ENCODE assay signal across 8 cellular contexts in genomic region chr2:69012310-69013122, GRCh38. TPM values are rescaled to one million over a fixed set of nuclear protein-coding genes. Genes with fewer than 3 reads are reported as not detected.
DNase-seq lines count a peak whose midpoint lies in the region; ATAC-seq and TF ChIP-seq lines count a peak whose summit lies in the region.

No MANE protein-coding gene starts in this region.

- ATAC-seq in DND-41 (ENCODE audit: insufficient read depth, low read depth) (peak; percentile 63), GM21447 (IDR thresholded peaks at IDR 0.05; ENCODE audit: unreplicated experiment) (no peak), GM21576 (IDR thresholded peaks at IDR 0.05; ENCODE audit: unreplicated experiment) (no peak)
- ATAC-seq in activated naive CD8-positive, alpha-beta T cell treated with anti-CD3 and anti-CD28 coated beads, Interleukin-2, amount 10 ng/mL, durations not matched to agents 7 days and 5 days (ENCODE audit: low read depth), result peak; percentile 65

- peak overlapping the region; percentile 90 for H3K9ac ChIP-seq in DND-41 (ENCODE audit: low read depth, low read length)

- H3K4me3 ChIP-seq in DND-41 (ENCODE audit: low read depth in 1 of 2, low read length in 2 of 2), result peak overlapping the region; percentile 88 to 99; a peak in 3 of 4 replicates
- H3K4me3 ChIP-seq in HL-60 (replicated peaks; ENCODE audit: insufficient read depth, low read length), result peak overlapping the region; percentile 72
- peak overlapping the region; percentile 98 for H3K4me3 ChIP-seq in SJCRH30
- H3K4me3 ChIP-seq in left ventricle myocardium inferior, result peak overlapping the region; percentile 88

- H3K27me3 ChIP-seq in DND-41 (ENCODE audit: insufficient read depth, low read length, poor library complexity), result peaks cover 5% of the 10 kb centered on the region
- H3K27me3 ChIP-seq in HL-60 (ENCODE audit: insufficient read depth, poor library complexity, severe bottlenecking), result peaks cover 33% of the 10 kb centered on the region
- H3K27me3 ChIP-seq in SJCRH30, result no peaks in the 10 kb centered on the region
- H3K27me3 ChIP-seq in left ventricle myocardium inferior (ENCODE audit: low read depth), result peaks cover 43% of the 10 kb centered on the region

- H3K4me2 ChIP-seq in DND-41 (ENCODE audit: insufficient read depth, low read length), result peak overlapping the region; percentile 91

- peak overlapping the region; percentile 74 for H3K4me3 Mint-ChIP-seq in activated naive CD8-positive, alpha-beta T cell treated with anti-CD3 and anti-CD28 coated beads, Interleukin-2, amount 10 ng/mL, durations not matched to agents 7 days and 5 days

- H4K20me1 ChIP-seq in DND-41 (ENCODE audit: insufficient read depth, low read length), result peaks cover 3% of the 10 kb centered on the region; the same call in 1 of the 2 replicates

- DNase-seq in DND-41 (peak; percentile 79), HL-60 (ENCODE audit: low read depth in 1 of 2, low spot score in 1 of 2) (peak; percentile 12 to 34), SJCRH30 (peak; percentile 32 to 88), left ventricle myocardium inferior (peak; percentile 72), pons (ENCODE audit: low spot score) (peak; percentile 65)
- peak; percentile 64 for DNase-seq in activated naive CD8-positive, alpha-beta T cell treated with anti-CD3 and anti-CD28 coated beads, Interleukin-2, amount 10 ng/mL, durations not matched to agents 7 days and 5 days

- H3K36me3 Mint-ChIP-seq in activated naive CD8-positive, alpha-beta T cell treated with anti-CD3 and anti-CD28 coated beads, Interleukin-2, amount 10 ng/mL, durations not matched to agents 7 days and 5 days, result no peaks in the 10 kb centered on the region

- POLR2A ChIA-PET in activated naive CD8-positive, alpha-beta T cell treated with anti-CD3 and anti-CD28 coated beads, Interleukin-2, amount 10 ng/mL, durations not matched to agents 7 days and 5 days (lab: Charles Lee), result no interaction called here

- H3K9me3 Mint-ChIP-seq in activated naive CD8-positive, alpha-beta T cell treated with anti-CD3 and anti-CD28 coated beads, Interleukin-2, amount 10 ng/mL, durations not matched to agents 7 days and 5 days, result no peaks in the 10 kb centered on the region

- H3K4me1 ChIP-seq in DND-41 (ENCODE audit: insufficient read depth, low read length) (peaks cover 24% of the 10 kb centered on the region), SJCRH30 (peaks cover 15% of the 10 kb centered on the region), left ventricle myocardium inferior (peaks cover 31% of the 10 kb centered on the region)

- H3K27ac ChIP-seq in DND-41 (ENCODE audit: low read length) (peak overlapping the region; percentile 76; the same call in 1 of the 2 replicates), HL-60 (replicated peaks) (no peak overlapping the region), SJCRH30 (peak overlapping the region; percentile 84), left ventricle myocardium inferior (replicated peaks) (peak overlapping the region; percentile 80)

- TF ChIP-seq CTCF in DND-41 (IDR thresholded peaks at IDR 0.05; ENCODE audit: borderline replicate concordance, extremely low read depth, low read length, poor library complexity, severe bottlenecking) (peak; percentile 94), HL-60 (IDR thresholded peaks at IDR 0.05; ENCODE audit: insufficient read depth, low read length) (peak; percentile 33), left ventricle myocardium inferior (IDR thresholded peaks at IDR 0.05; ENCODE audit: borderline replicate concordance) (peak; percentile 81)

- H2AFZ ChIP-seq in DND-41 (ENCODE audit: low read depth, low read length), result peak overlapping the region; percentile 99

- H3K27me3 Mint-ChIP-seq in activated naive CD8-positive, alpha-beta T cell treated with anti-CD3 and anti-CD28 coated beads, Interleukin-2, amount 10 ng/mL, durations not matched to agents 7 days and 5 days, result peaks cover 64% of the 10 kb centered on the region

- H3K79me2 ChIP-seq in DND-41 (ENCODE audit: insufficient read depth, low read length), result peaks cover 33% of the 10 kb centered on the region

- H3K9me3 ChIP-seq in DND-41 (ENCODE audit: insufficient read depth, low read length, severe bottlenecking), result no peaks in the 10 kb centered on the region
- no peaks in the 10 kb centered on the region for H3K9me3 ChIP-seq in SJCRH30 (replicated peaks)
- no peaks in the 10 kb centered on the region for H3K9me3 ChIP-seq in left ventricle myocardium inferior (replicated peaks)

- H3K27ac Mint-ChIP-seq in activated naive CD8-positive, alpha-beta T cell treated with anti-CD3 and anti-CD28 coated beads, Interleukin-2, amount 10 ng/mL, durations not matched to agents 7 days and 5 days, result no peak overlapping the region

- H3K36me3 ChIP-seq in DND-41 (ENCODE audit: insufficient read depth, low read length), result no peaks in the 10 kb centered on the region; the same call in 1 of the 2 replicates
- peaks cover 3% of the 10 kb centered on the region for H3K36me3 ChIP-seq in SJCRH30
- H3K36me3 ChIP-seq in left ventricle myocardium inferior, result no peaks in the 10 kb centered on the region

- intact Hi-C loops in left ventricle myocardium inferior (cut with micrococcal nuclease), result no loop called here

- H3K4me1 Mint-ChIP-seq in activated naive CD8-positive, alpha-beta T cell treated with anti-CD3 and anti-CD28 coated beads, Interleukin-2, amount 10 ng/mL, durations not matched to agents 7 days and 5 days, result peaks cover 12% of the 10 kb centered on the region

RNA-seq across cellular contexts. Expression of gene ANTXR1, which starts 0.5 kb away (rescaled TPM):
- total RNA-seq in SJCRH30 (2014; rRNA removed; shearing (Covaris generic)), result 60.9 and 67.4 TPM in 2 replicates
- under 1 TPM; 0.09 to 0.11 TPM for total RNA-seq in activated naive CD8-positive, alpha-beta T cell treated with anti-CD3 and anti-CD28 coated beads, Interleukin-2, amount 10 ng/mL, durations not matched to agents 7 days and 5 days
- 23.3 TPM for total RNA-seq in left ventricle myocardium inferior

RNA-seq across cellular contexts. Expression of gene GKN1, which starts 38.1 kb away (rescaled TPM):
- not detected in 2 replicates for total RNA-seq in SJCRH30 (2014; rRNA removed; shearing (Covaris generic))
- not detected for total RNA-seq in activated naive CD8-positive, alpha-beta T cell treated with anti-CD3 and anti-CD28 coated beads, Interleukin-2, amount 10 ng/mL, durations not matched to agents 7 days and 5 days
- total RNA-seq in left ventricle myocardium inferior, result not detected

RNA-seq across cellular contexts. Expression of gene GKN2, which starts 59.8 kb away (rescaled TPM):
- not detected in 2 replicates for total RNA-seq in SJCRH30 (2014; rRNA removed; shearing (Covaris generic))
- not detected for total RNA-seq in activated naive CD8-positive, alpha-beta T cell treated with anti-CD3 and anti-CD28 coated beads, Interleukin-2, amount 10 ng/mL, durations not matched to agents 7 days and 5 days
- total RNA-seq in left ventricle myocardium inferior, result not detected

Comparison
In these comparisons a context has a peak if more than half of its experiments do, and no peak if none do; other contexts are left out.
1. ATAC-seq: peak in DND-41 (single experiment) and activated naive CD8-positive, alpha-beta T cell treated with anti-CD3 and anti-CD28 coated beads, Interleukin-2, amount 10 ng/mL, durations not matched to agents 7 days and 5 days (single experiment); none in GM21447 (single experiment) and GM21576 (single experiment).
2. DNase-seq: peak in every context shown above with its lines; median percentile 79 in DND-41; 72 in left ventricle myocardium inferior; 65 in pons; 64 in activated naive CD8-positive, alpha-beta T cell treated with anti-CD3 and anti-CD28 coated beads, Interleukin-2, amount 10 ng/mL, durations not matched to agents 7 days and 5 days; 60 in SJCRH30; 23 in HL-60.
3. CTCF ChIP-seq: peak in every context shown above with its lines; median percentile 94 in DND-41; 81 in left ventricle myocardium inferior; 33 in HL-60.
4. RNA of gene ANTXR1, which starts 0.5 kb away (total RNA-seq): 60.9 to 67.4 TPM in SJCRH30 and 23.3 TPM in left ventricle myocardium inferior (single experiment); 0.09 to 0.11 TPM in activated naive CD8-positive, alpha-beta T cell treated with anti-CD3 and anti-CD28 coated beads, Interleukin-2, amount 10 ng/mL, durations not matched to agents 7 days and 5 days; every median in the first group is over 10 times any median in the second.
5. Peak in every context shown above with its lines, with median percentiles within 50 percentile points of each other: H3K4me3 ChIP-seq.